ENCODE assay signal across 13 cellular contexts in genomic region chr7:128217030-128217805, GRCh38. TPM values are rescaled to one million over a fixed set of nuclear protein-coding genes. Genes with fewer than 3 reads are reported as not detected.
DNase-seq lines count a peak whose midpoint lies in the region; ATAC-seq and TF ChIP-seq lines count a peak whose summit lies in the region.
"Had no signal": no experiment of that assay in that cellular context is flagged by ENCODE, and none has a peak within 500 bp of the region (broad histone marks: within the 10 kb centered on the region; RNA-seq: fewer than 3 reads in every experiment).

No MANE protein-coding gene starts in this region.

- TF ChIP-seq CTCF in brain microvascular endothelial cell (IDR thresholded peaks at IDR 0.05; ENCODE audit: low read depth, low read length, missing control alignments) (no peak), left lung (IDR thresholded peaks at IDR 0.05) (no peak)

- no peaks in the 10 kb centered on the region for H3K4me1 Mint-ChIP-seq in naive thymus-derived CD8-positive, alpha-beta T cell

- H3K36me3 Mint-ChIP-seq in naive thymus-derived CD8-positive, alpha-beta T cell: no peaks in the 10 kb centered on the region
- H3K36me3 Mint-ChIP-seq: neural progenitor cell had no signal

- H3K4me1 ChIP-seq in left lung: peaks cover 2 to 21% of the 10 kb centered on the region in 2 donors

- H3K27ac ChIP-seq in brain microvascular endothelial cell (peak overlapping the region; percentile 83), left lung (peak overlapping the region in 1 of 2 donors; percentile 82)
- H3K27ac ChIP-seq: hepatocyte, neural progenitor cell, SK-N-MC had no signal

- intact Hi-C loops in left lung (cut with DNase I): no loop called here

- peak; percentile 55 for DNase-seq in AG08396 (ENCODE audit: low spot score)
- peak; percentile 75 for DNase-seq in M059J (ENCODE audit: low read depth)
- peak; percentile 81 for DNase-seq in brain microvascular endothelial cell
- peak; percentile 81 to 93 for DNase-seq in left lung
- DNase-seq in stimulated activated CD4-positive, alpha-beta T cell treated with anti-CD3 and anti-CD28 coated beads, Interleukin-2, amount 100 ng/mL, for 24 hours: no peak
- no peak for DNase-seq in erythroblast (lab: John Stamatoyannopoulos, UW)
- DNase-seq in naive thymus-derived CD8-positive, alpha-beta T cell: no peak
- DNase-seq: NCI-H1694 treated with DMSO at 0.1 percent for 48 hours had no signal

- POLR2A ChIA-PET in naive thymus-derived CD8-positive, alpha-beta T cell (lab: Charles Lee): no interaction called here

- H3K36me3 ChIP-seq in brain microvascular endothelial cell (replicated peaks): no peaks in the 10 kb centered on the region
- H3K36me3 ChIP-seq in left lung: no peaks in the 10 kb centered on the region
- H3K36me3 ChIP-seq: BLaER1 treated with 17β-estradiol and CSF1 and Interleukin-3, amounts not matched to agents 10 nM and 100 nM; neural progenitor cell had no signal

- H3K27ac Mint-ChIP-seq in naive thymus-derived CD8-positive, alpha-beta T cell: no peak overlapping the region
- H3K27ac Mint-ChIP-seq: neural progenitor cell had no signal

- H3K9me3 Mint-ChIP-seq in naive thymus-derived CD8-positive, alpha-beta T cell: no peaks in the 10 kb centered on the region
- H3K9me3 Mint-ChIP-seq: neural progenitor cell had no signal

- H3K27me3 Mint-ChIP-seq in naive thymus-derived CD8-positive, alpha-beta T cell: peaks cover 0 to 10% (median 8%) of the 10 kb centered on the region in 5 donors

- no peaks in the 10 kb centered on the region for H3K9me3 ChIP-seq in left lung

- H3K27me3 ChIP-seq in brain microvascular endothelial cell (replicated peaks): no peaks in the 10 kb centered on the region
- H3K27me3 ChIP-seq in left lung: peaks cover 0 to 15% of the 10 kb centered on the region in 2 donors
- H3K27me3 ChIP-seq: BLaER1 treated with 17β-estradiol and CSF1 and Interleukin-3, amounts not matched to agents 10 nM and 100 nM had no signal

- H3K4me3 ChIP-seq in brain microvascular endothelial cell (ENCODE audit: low read depth, low read length) (no peak overlapping the region), left lung (no peak overlapping the region)
- H3K4me3 ChIP-seq: BLaER1 treated with 17β-estradiol and CSF1 and Interleukin-3, amounts not matched to agents 10 nM and 100 nM; hepatocyte; neural progenitor cell; SK-N-MC had no signal

- ATAC-seq in left lung: peak; percentile 48
- no peak for ATAC-seq in GM18870 (IDR thresholded peaks at IDR 0.05; ENCODE audit: unreplicated experiment)
- no peak for ATAC-seq in naive thymus-derived CD8-positive, alpha-beta T cell

- TF ChIP-seq POLR2A in erythroblast (IDR thresholded peaks at IDR 0.05; ENCODE audit: low read length): no peak

- in situ Hi-C loops in brain microvascular endothelial cell (cut with HindIII; ENCODE audit: low pct_ligation_motif_present, low sequenced_read_pairs): no loop called here

- H3K4me3 Mint-ChIP-seq in naive thymus-derived CD8-positive, alpha-beta T cell: no peak overlapping the region
- H3K4me3 Mint-ChIP-seq: neural progenitor cell had no signal

RNA-seq across cellular contexts. Expression of gene LEP, which starts 23.9 kb away (rescaled TPM):
- not detected in 2 replicates for total RNA-seq in M059J (2014; rRNA removed; shearing (Covaris generic))
- under 1 TPM; 0.15 to 0.16 TPM for total RNA-seq in left lung
- total RNA-seq in naive thymus-derived CD8-positive, alpha-beta T cell: not detected
- not detected for polyA plus RNA-seq in naive thymus-derived CD8-positive, alpha-beta T cell
- total RNA-seq: hepatocyte had no signal
- polyA plus RNA-seq: hepatocyte had no signal

Comparison
In these comparisons a context has a peak if more than half of its experiments do, and no peak if none do; other contexts are left out.
1. DNase-seq: peak in AG08396 (single experiment), M059J (single experiment), brain microvascular endothelial cell (single experiment) and left lung (2 of 2); none in stimulated activated CD4-positive, alpha-beta T cell treated with anti-CD3 and anti-CD28 coated beads, Interleukin-2, amount 100 ng/mL, for 24 hours (0 of 2), erythroblast (0 of 2) and naive thymus-derived CD8-positive, alpha-beta T cell (0 of 10).